ENCODE assay signal across 1 cellular context in the genomic region with DNA sequence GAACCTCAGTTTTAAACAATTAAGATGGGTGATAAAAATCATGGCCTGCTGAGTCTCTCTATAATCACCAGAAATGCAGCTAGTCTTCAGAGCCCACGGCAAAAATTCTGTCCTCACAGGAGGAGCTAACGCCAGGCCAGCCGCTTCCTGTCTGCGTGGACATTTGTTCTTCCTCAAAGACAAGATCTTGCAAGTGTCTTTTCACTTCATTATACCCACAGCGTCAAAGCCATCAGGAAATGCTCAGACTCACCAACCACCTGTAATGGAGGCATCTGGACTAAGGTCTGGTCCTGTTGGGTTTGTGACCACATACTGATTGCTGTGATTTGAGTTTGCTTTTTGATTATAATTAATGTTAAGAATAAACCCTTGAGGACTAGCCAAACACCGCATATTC.
TF ChIP-seq lines count a peak whose summit lies in the region.

No MANE protein-coding gene starts in this region.

TF ChIP-seq in endothelial cell of umbilical vein, 7 proteins besides CTCF, POLR2A, EP300 and RAD21 (continued from another document):
- no peak for TF ChIP-seq POLR2AphosphoS5 (IDR thresholded peaks at IDR 0.05; ENCODE audit: insufficient read depth, low read depth, low read length)
- TF ChIP-seq JUN (IDR thresholded peaks at IDR 0.05; ENCODE audit: borderline replicate concordance, insufficient read depth, insufficient read length, low read depth), result no peak
- TF ChIP-seq EZH2 (IDR thresholded peaks at IDR 0.05; ENCODE audit: borderline replicate concordance, low read depth, low read length, severe bottlenecking), result no peak
- TF ChIP-seq MYC (IDR thresholded peaks at IDR 0.05; ENCODE audit: low read depth, low read length), result no peak
- TF ChIP-seq FOS (IDR thresholded peaks at IDR 0.05; ENCODE audit: borderline replicate concordance, insufficient read depth, low read length), result no peak
